13 cellular contexts compared by ENCODE assay signal in genomic region chr16:30778549-30779244, GRCh38. TPM values are rescaled to one million over a fixed set of nuclear protein-coding genes. Genes with fewer than 3 reads are reported as not detected.
DNase-seq lines count a peak whose midpoint lies in the region; ATAC-seq and TF ChIP-seq lines count a peak whose summit lies in the region.
"Had no signal": no experiment of that assay in that cellular context is flagged by ENCODE, and none has a peak within 500 bp of the region (broad histone marks: within the 10 kb centered on the region; RNA-seq: fewer than 3 reads in every experiment).

No MANE protein-coding gene starts in this region.

- H3K9me3 Mint-ChIP-seq in glutamatergic neuron (ENCODE audit: unreplicated experiment): peaks cover 19% of the 10 kb centered on the region
- no peaks in the 10 kb centered on the region for H3K9me3 Mint-ChIP-seq in activated T-cell treated with anti-CD3 and anti-CD28 coated beads, Interleukin-2, amount 50 U/mL, for 72 hours
- H3K9me3 Mint-ChIP-seq: naive thymus-derived CD4-positive, alpha-beta T cell had no signal

- peak overlapping the region; percentile 5 for H3K4me3 Mint-ChIP-seq in glutamatergic neuron (ENCODE audit: unreplicated experiment)
- H3K4me3 Mint-ChIP-seq in activated T-cell treated with anti-CD3 and anti-CD28 coated beads, Interleukin-2, amount 50 U/mL, for 72 hours: no peak overlapping the region

- H3K4me3 ChIP-seq in A673 (ENCODE audit: low read depth, low read length, poor library complexity, severe bottlenecking): no peak overlapping the region
- H3K4me3 ChIP-seq: stomach had no signal

- H3K36me3 ChIP-seq in A673 (ENCODE audit: insufficient read depth, low read length, poor library complexity, severe bottlenecking): peaks cover 27% of the 10 kb centered on the region

- no peaks in the 10 kb centered on the region for H3K9me3 ChIP-seq in A673 (ENCODE audit: low read depth, low read length, poor library complexity, severe bottlenecking)
- H3K9me3 ChIP-seq: stomach had no signal

- no peak for DNase-seq in A673 (ENCODE audit: low spot score)
- peak; percentile 82 for DNase-seq in OCI-M1 (lab: John Stamatoyannopoulos, UW)
- DNase-seq in glutamatergic neuron: no peak
- no peak for DNase-seq in islet precursor cell
- no peak for DNase-seq in activated T-cell treated with anti-CD3 and anti-CD28 coated beads, Interleukin-2, amount 50 U/mL, for 72 hours
- no peak for DNase-seq in GM20000 (ENCODE audit: low spot score)
- DNase-seq: activated CD4-positive, alpha-beta T cell treated with anti-CD3 and anti-CD28 coated beads for 1 hour; activated naive CD4-positive, alpha-beta T cell treated with Interleukin-2 at 50 U/mL for 16 hours; effector CD8-positive, alpha-beta T cell; GF-D8; naive thymus-derived CD4-positive, alpha-beta T cell; stomach had no signal

- peak overlapping the region; percentile 17 for H3K27ac ChIP-seq in A673 (ENCODE audit: low read depth, low read length, poor library complexity, severe bottlenecking)
- H3K27ac ChIP-seq: KMS-11 had no signal

- intact Hi-C loops in A673 (cut with micrococcal nuclease; ENCODE audit: unreplicated experiment): loop anchor here (5.0 kb wide), 1 partner anchor 144 kb away; the partner anchor contains the start of gene FBXL19

- H3K4me1 Mint-ChIP-seq in glutamatergic neuron (ENCODE audit: low read depth, unreplicated experiment): peaks cover 12% of the 10 kb centered on the region
- H3K4me1 Mint-ChIP-seq in activated T-cell treated with anti-CD3 and anti-CD28 coated beads, Interleukin-2, amount 50 U/mL, for 72 hours (ENCODE audit: low read depth): peaks cover 25% of the 10 kb centered on the region

- H3K27me3 Mint-ChIP-seq in glutamatergic neuron (ENCODE audit: unreplicated experiment): peaks cover 21% of the 10 kb centered on the region
- no peaks in the 10 kb centered on the region for H3K27me3 Mint-ChIP-seq in activated T-cell treated with anti-CD3 and anti-CD28 coated beads, Interleukin-2, amount 50 U/mL, for 72 hours (ENCODE audit: low read depth)

- POLR2A ChIA-PET in A673 (lab: Charles Lee; ENCODE audit: low non-redundant PET): no interaction called here

- no peaks in the 10 kb centered on the region for H3K36me3 Mint-ChIP-seq in glutamatergic neuron (ENCODE audit: unreplicated experiment)
- H3K36me3 Mint-ChIP-seq in activated T-cell treated with anti-CD3 and anti-CD28 coated beads, Interleukin-2, amount 50 U/mL, for 72 hours (ENCODE audit: insufficient read depth in 2 of 2): peaks cover 2 to 6% of the 10 kb centered on the region in 2 donors

- peak overlapping the region; percentile 53 for H3K27ac Mint-ChIP-seq in glutamatergic neuron (ENCODE audit: unreplicated experiment)
- no peak overlapping the region for H3K27ac Mint-ChIP-seq in activated T-cell treated with anti-CD3 and anti-CD28 coated beads, Interleukin-2, amount 50 U/mL, for 72 hours

- no peak for ATAC-seq in activated T-cell treated with anti-CD3 and anti-CD28 coated beads, Interleukin-2, amount 50 U/mL, for 72 hours (replicated peaks in 1 of 2)
- ATAC-seq: naive thymus-derived CD4-positive, alpha-beta T cell had no signal

- no peaks in the 10 kb centered on the region for H3K27me3 ChIP-seq in A673 (replicated peaks; ENCODE audit: insufficient read depth, low read depth, low read length, poor library complexity)
- H3K27me3 ChIP-seq: stomach had no signal

- peaks cover 4% of the 10 kb centered on the region for H3K4me1 ChIP-seq in A673 (ENCODE audit: insufficient read depth, low read length, poor library complexity, severe bottlenecking)

- CTCF ChIA-PET in A673 (lab: Charles Lee): no interaction called here

- no TSS peak for BruUV-seq in A673 (replicated peaks; lab: Mats Ljungman, UMichigan)

- TF ChIP-seq CTCF in A673 (conservative IDR thresholded peaks at IDR 0.05; ENCODE audit: low read depth, low read length) (no peak), glutamatergic neuron (IDR thresholded peaks at IDR 0.05; ENCODE audit: partially characterized antibody, unreplicated experiment) (no peak), GM20000 (IDR thresholded peaks at IDR 0.05; ENCODE audit: extremely low read depth, missing control alignments) (no peak)

RNA-seq across cellular contexts. Expression of gene ZNF629, which starts 8.3 kb away (rescaled TPM):
- total RNA-seq in A673 (2021) (25.3 and 26.9 TPM in 2 replicates), glutamatergic neuron (ENCODE audit: unreplicated experiment) (42.5 TPM)
- total RNA-seq in activated T-cell treated with anti-CD3 and anti-CD28 coated beads, Interleukin-2, amount 50 U/mL, for 72 hours: 1 to 10 TPM; 3.7 TPM

RNA-seq across cellular contexts. Expression of gene RNF40, which starts 16.6 kb away (rescaled TPM):
- total RNA-seq in A673 (2021): 132 and 145 TPM in 2 replicates
- 182 TPM for total RNA-seq in glutamatergic neuron (ENCODE audit: unreplicated experiment)
- 10 to 100 TPM; 60.2 to 63.5 TPM for total RNA-seq in activated T-cell treated with anti-CD3 and anti-CD28 coated beads, Interleukin-2, amount 50 U/mL, for 72 hours

RNA-seq across cellular contexts. Expression of gene CFAP119, which starts 16.8 kb away (rescaled TPM):
- total RNA-seq in A673 (2021): 11.7 and 14.1 TPM in 2 replicates
- 10.9 TPM for total RNA-seq in glutamatergic neuron (ENCODE audit: unreplicated experiment)
- total RNA-seq in activated T-cell treated with anti-CD3 and anti-CD28 coated beads, Interleukin-2, amount 50 U/mL, for 72 hours: 1 to 10 TPM; 3.2 to 4.7 TPM

RNA-seq across cellular contexts. Expression of gene PHKG2, which starts 30.5 kb away (rescaled TPM):
- 35.3 and 37.8 TPM in 2 replicates for total RNA-seq in A673 (2021)
- total RNA-seq in glutamatergic neuron (ENCODE audit: unreplicated experiment): 32.6 TPM
- 10 to 100 TPM; 38.0 to 38.5 TPM for total RNA-seq in activated T-cell treated with anti-CD3 and anti-CD28 coated beads, Interleukin-2, amount 50 U/mL, for 72 hours
